ENCODE assay signal across 16 cellular contexts in the genomic region with DNA sequence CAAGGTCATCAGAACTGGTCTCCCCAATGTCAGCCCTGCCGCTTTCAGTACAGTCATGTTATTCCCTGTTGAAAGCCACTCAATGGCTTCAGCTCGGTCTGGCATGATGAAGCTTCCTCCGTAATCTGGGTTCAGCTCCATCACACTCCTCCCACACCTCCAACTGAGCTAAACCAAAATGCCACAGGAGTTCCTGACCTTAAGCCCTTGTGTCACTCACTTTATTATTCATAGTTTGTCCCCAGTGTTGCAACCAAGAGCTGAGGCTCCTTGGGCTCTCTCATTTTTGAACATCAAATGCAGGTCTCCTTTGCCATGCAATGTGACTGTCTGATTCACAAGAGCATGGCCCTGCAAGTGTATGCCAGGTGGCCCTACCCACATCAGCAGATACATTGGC.
A peak's percentile ranks its signal among the peaks of the same experiment; 100 is the strongest.
DNase-seq lines count a peak whose midpoint lies in the region; ATAC-seq and TF ChIP-seq lines count a peak whose summit lies in the region.
"Had no signal": no experiment of that assay in that cellular context is flagged by ENCODE, and none has a peak within 500 bp of the region (broad histone marks: within the 10 kb centered on the region; RNA-seq: fewer than 3 reads in every experiment).

No MANE protein-coding gene starts in this region.

- peak overlapping the region; percentile 32 for H3K4me3 Mint-ChIP-seq in natural killer cell treated with Interleukin-12 subunit alpha and Interleukin-12 subunit beta and Interleukin-15 and Interleukin-18, amount 100 ng/mL, for 72 hours
- H3K4me3 Mint-ChIP-seq in natural killer cell = no peak overlapping the region
- H3K4me3 Mint-ChIP-seq in activated T-helper 17 cell treated with anti-CD3 and anti-CD28 coated beads, Interleukin-2, amount 50 U/mL, for 72 hours = no peak overlapping the region
- H3K4me3 Mint-ChIP-seq: CD4-positive, CD25-positive, alpha-beta regulatory T cell; HFFc6 had no signal

- peaks cover 20 to 32% of the 10 kb centered on the region in 2 donors for H3K4me1 Mint-ChIP-seq in natural killer cell treated with Interleukin-12 subunit alpha and Interleukin-12 subunit beta and Interleukin-15 and Interleukin-18, amount 100 ng/mL, for 72 hours (ENCODE audit: low read depth in 2 of 2)
- peaks cover 0 to 10% of the 10 kb centered on the region in 2 donors for H3K4me1 Mint-ChIP-seq in natural killer cell
- H3K4me1 Mint-ChIP-seq in activated T-helper 17 cell treated with anti-CD3 and anti-CD28 coated beads, Interleukin-2, amount 50 U/mL, for 72 hours = no peaks in the 10 kb centered on the region

- WGBS in thyroid gland, 2 donors = 98% methylated on average over 3 of the region's 3 CpGs

- DNase-seq in natural killer cell treated with Interleukin-12 subunit alpha and Interleukin-12 subunit beta and Interleukin-15 and Interleukin-18, amount 100 ng/mL, for 72 hours (ENCODE audit: low spot score) = no peak
- DNase-seq in natural killer cell (no peak), MV-4-11 (lab: John Stamatoyannopoulos, UW) (peak; percentile 74), ascending aorta (ENCODE audit: low spot score in 2 of 2) (peak in 1 of 2 donors; percentile 61), thyroid gland (no peak), NOMO-1 (lab: John Stamatoyannopoulos, UW; ENCODE audit: unreplicated experiment in 2 of 2) (no peak)
- DNase-seq: ACHN; CD4-positive, CD25-positive, alpha-beta regulatory T cell; DMS 273 treated with DMSO at 0.1 percent for 48 hours; DMS79; HCEC 1CT; HFFc6 had no signal

- peaks cover 4 to 12% of the 10 kb centered on the region in 2 donors for H3K27me3 Mint-ChIP-seq in natural killer cell treated with Interleukin-12 subunit alpha and Interleukin-12 subunit beta and Interleukin-15 and Interleukin-18, amount 100 ng/mL, for 72 hours
- H3K27me3 Mint-ChIP-seq in natural killer cell (ENCODE audit: low read depth in 2 of 2) = peaks cover 3 to 10% of the 10 kb centered on the region in 2 donors
- peaks cover 29% of the 10 kb centered on the region for H3K27me3 Mint-ChIP-seq in activated T-helper 17 cell treated with anti-CD3 and anti-CD28 coated beads, Interleukin-2, amount 50 U/mL, for 72 hours

- H3K27ac ChIP-seq in ascending aorta = peak overlapping the region; percentile 76 to 78
- H3K27ac ChIP-seq in thyroid gland = peak overlapping the region; percentile 97 to 99 (median 98)
- H3K27ac ChIP-seq: BLaER1 treated with 17β-estradiol and CSF1 and Interleukin-3, amounts not matched to agents 10 nM and 100 nM had no signal

- H3K9me3 Mint-ChIP-seq in natural killer cell treated with Interleukin-12 subunit alpha and Interleukin-12 subunit beta and Interleukin-15 and Interleukin-18, amount 100 ng/mL, for 72 hours = no peaks in the 10 kb centered on the region
- H3K9me3 Mint-ChIP-seq in natural killer cell = no peaks in the 10 kb centered on the region
- H3K9me3 Mint-ChIP-seq in activated T-helper 17 cell treated with anti-CD3 and anti-CD28 coated beads, Interleukin-2, amount 50 U/mL, for 72 hours = no peaks in the 10 kb centered on the region
- H3K9me3 Mint-ChIP-seq: HFFc6 had no signal

- no peak for TF ChIP-seq CTCF in natural killer cell (IDR thresholded peaks at IDR 0.05)
- TF ChIP-seq CTCF in ascending aorta (IDR thresholded peaks at IDR 0.05) = no peak
- TF ChIP-seq CTCF in thyroid gland (IDR thresholded peaks at IDR 0.05) = no peak

- ATAC-seq in natural killer cell treated with Interleukin-12 subunit alpha and Interleukin-12 subunit beta and Interleukin-15 and Interleukin-18, amount 100 ng/mL, for 72 hours = peak; percentile 63 to 64
- ATAC-seq in natural killer cell = no peak
- ATAC-seq in HG03439 (IDR thresholded peaks at IDR 0.05; ENCODE audit: unreplicated experiment) = no peak
- no peak for ATAC-seq in activated T-helper 17 cell treated with anti-CD3 and anti-CD28 coated beads, Interleukin-2, amount 50 U/mL, for 72 hours (replicated peaks)
- ATAC-seq: GM12878 had no signal

- intact Hi-C loops in natural killer cell (cut with micrococcal nuclease) (no loop called here), ascending aorta (cut with DNase I) (loop anchor here (5.0 kb wide), 1 partner anchor 240 kb away; no protein-coding TSS in a partner anchor), thyroid gland (cut with DNase I) (loop anchor here (5.0 kb wide), 1 partner anchor 145 kb away; no protein-coding TSS in a partner anchor)

- no peaks in the 10 kb centered on the region for H3K27me3 ChIP-seq in ascending aorta
- H3K27me3 ChIP-seq in thyroid gland = no peaks in the 10 kb centered on the region
- H3K27me3 ChIP-seq: BLaER1 treated with 17β-estradiol and CSF1 and Interleukin-3, amounts not matched to agents 10 nM and 100 nM had no signal

- H3K27ac Mint-ChIP-seq in natural killer cell treated with Interleukin-12 subunit alpha and Interleukin-12 subunit beta and Interleukin-15 and Interleukin-18, amount 100 ng/mL, for 72 hours = no peak overlapping the region
- H3K27ac Mint-ChIP-seq in natural killer cell = no peak overlapping the region
- no peak overlapping the region for H3K27ac Mint-ChIP-seq in activated T-helper 17 cell treated with anti-CD3 and anti-CD28 coated beads, Interleukin-2, amount 50 U/mL, for 72 hours
- H3K27ac Mint-ChIP-seq: CD4-positive, CD25-positive, alpha-beta regulatory T cell; HFFc6 had no signal

- H3K36me3 ChIP-seq in ascending aorta (no peaks in the 10 kb centered on the region), thyroid gland (no peaks in the 10 kb centered on the region)
- H3K36me3 ChIP-seq: BLaER1 treated with 17β-estradiol and CSF1 and Interleukin-3, amounts not matched to agents 10 nM and 100 nM had no signal

- no peaks in the 10 kb centered on the region for H3K9me3 ChIP-seq in ascending aorta
- no peaks in the 10 kb centered on the region for H3K9me3 ChIP-seq in thyroid gland

- no peak for TF ChIP-seq POLR2A in thyroid gland (IDR thresholded peaks at IDR 0.05)

- H3K4me1 ChIP-seq in ascending aorta = peaks cover 0 to 17% of the 10 kb centered on the region in 2 donors
- peaks cover 35 to 47% of the 10 kb centered on the region in 2 donors for H3K4me1 ChIP-seq in thyroid gland

- H3K36me3 Mint-ChIP-seq in natural killer cell treated with Interleukin-12 subunit alpha and Interleukin-12 subunit beta and Interleukin-15 and Interleukin-18, amount 100 ng/mL, for 72 hours = no peaks in the 10 kb centered on the region
- no peaks in the 10 kb centered on the region for H3K36me3 Mint-ChIP-seq in natural killer cell
- no peaks in the 10 kb centered on the region for H3K36me3 Mint-ChIP-seq in activated T-helper 17 cell treated with anti-CD3 and anti-CD28 coated beads, Interleukin-2, amount 50 U/mL, for 72 hours (ENCODE audit: low read depth)
- H3K36me3 Mint-ChIP-seq: CD4-positive, CD25-positive, alpha-beta regulatory T cell had no signal

- no peak overlapping the region for H3K4me3 ChIP-seq in ascending aorta
- H3K4me3 ChIP-seq in thyroid gland (replicated peaks in 1 of 3) = no peak overlapping the region
- H3K4me3 ChIP-seq: BLaER1 treated with 17β-estradiol and CSF1 and Interleukin-3, amounts not matched to agents 10 nM and 100 nM; GM12878 had no signal

Comparison
In these comparisons a context has a peak if more than half of its experiments do, and no peak if none do; other contexts are left out.
1. ATAC-seq: peak in natural killer cell treated with Interleukin-12 subunit alpha and Interleukin-12 subunit beta and Interleukin-15 and Interleukin-18, amount 100 ng/mL, for 72 hours (2 of 2); none in natural killer cell (0 of 3), HG03439 (single experiment) and activated T-helper 17 cell treated with anti-CD3 and anti-CD28 coated beads, Interleukin-2, amount 50 U/mL, for 72 hours (single experiment).